ENCODE assay signal across 18 cellular contexts in the genomic region with DNA sequence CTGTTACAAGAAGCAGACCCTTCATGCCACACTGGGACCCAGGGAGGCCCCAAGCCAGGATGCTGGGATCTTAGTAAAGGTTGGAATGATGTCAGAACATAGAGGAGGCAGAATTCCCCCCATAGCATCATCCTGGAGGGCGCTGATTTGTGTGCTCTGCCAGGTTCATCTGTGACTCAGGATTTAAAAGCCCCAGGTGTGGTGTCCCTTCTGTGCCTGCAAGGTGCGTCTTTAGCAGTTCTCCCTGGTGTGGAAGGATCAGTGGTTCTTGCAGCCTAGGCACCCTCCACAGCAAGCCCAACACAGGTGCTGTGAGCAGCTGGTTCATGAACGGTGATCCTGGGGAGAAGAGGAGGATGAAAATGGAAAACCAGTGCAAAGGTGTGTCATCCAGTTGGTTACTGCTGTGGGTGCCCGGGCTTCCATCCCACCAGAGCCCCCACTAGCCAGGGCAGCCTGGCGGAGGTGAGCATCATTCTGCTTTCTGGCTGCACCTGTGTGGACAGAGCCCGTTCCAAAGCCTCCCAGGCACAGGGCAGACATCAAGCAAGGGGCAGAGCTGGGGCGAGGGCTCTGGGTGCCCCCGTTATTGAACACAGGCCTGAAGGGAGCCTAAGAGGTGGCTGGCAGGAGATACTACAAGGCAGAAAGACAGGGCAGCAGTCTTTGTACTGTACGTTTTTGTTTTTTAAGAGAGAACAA. TPM values are rescaled to one million over a fixed set of nuclear protein-coding genes. Genes with fewer than 3 reads are reported as not detected.
DNase-seq lines count a peak whose midpoint lies in the region; TF ChIP-seq lines count a peak whose summit lies in the region.
"Had no signal": no experiment of that assay in that cellular context is flagged by ENCODE, and none has a peak within 500 bp of the region (broad histone marks: within the 10 kb centered on the region; RNA-seq: fewer than 3 reads in every experiment).

No MANE protein-coding gene starts in this region.

- no peak for DNase-seq in activated CD4-positive, alpha-beta T cell treated with anti-CD3 and anti-CD28 coated beads, Interleukin-2, amount 10 ng/mL, durations not matched to agents 7 days and 5 days
- no peak for DNase-seq in activated CD4-positive, alpha-beta T cell treated with anti-CD3 and anti-CD28 coated beads, Interleukin-2, amount 50 U/mL, for 4 hours
- DNase-seq in SW480 (ENCODE audit: low spot score), result no peak
- DNase-seq in GF-D8 (lab: John Stamatoyannopoulos, UW), result no peak
- DNase-seq in NK-92 (lab: John Stamatoyannopoulos, UW; ENCODE audit: unreplicated experiment), result no peak
- DNase-seq: C1 segment of cervical spinal cord; dorsolateral prefrontal cortex; NCI-H1105 treated with DMSO at 0.1 percent for 48 hours; NCI-H510A; psoas muscle; stimulated activated CD4-positive, alpha-beta T cell treated with anti-CD3 and anti-CD28 coated beads, Interleukin-4, amount 100 ng/mL, for 1 hour; WERI-Rb-1 had no signal

- H3K4me1 ChIP-seq in neutrophil (ENCODE audit: control insufficient read depth in 1 of 2, insufficient read depth in 1 of 2, low read depth in 1 of 2, low read length in 1 of 2), result peaks cover 91 to 100% of the 10 kb centered on the region in 2 experiments
- H3K4me1 ChIP-seq: psoas muscle, suprapubic skin had no signal

- peak overlapping the region; percentile 89 for H3K27ac Mint-ChIP-seq in activated CD4-positive, alpha-beta T cell treated with anti-CD3 and anti-CD28 coated beads, Interleukin-2, amount 10 ng/mL, durations not matched to agents 7 days and 5 days
- peak overlapping the region; percentile 73 to 96 (median 77) for H3K27ac Mint-ChIP-seq in IgD-negative memory B cell
- H3K27ac Mint-ChIP-seq in activated naive CD8-positive, alpha-beta T cell, result peak overlapping the region; percentile 95

- no peaks in the 10 kb centered on the region for H3K27me3 ChIP-seq in neutrophil
- H3K27me3 ChIP-seq: suprapubic skin had no signal

- H3K27me3 Mint-ChIP-seq in activated CD4-positive, alpha-beta T cell treated with anti-CD3 and anti-CD28 coated beads, Interleukin-2, amount 10 ng/mL, durations not matched to agents 7 days and 5 days, result no peaks in the 10 kb centered on the region
- H3K27me3 Mint-ChIP-seq in IgD-negative memory B cell, result no peaks in the 10 kb centered on the region
- H3K27me3 Mint-ChIP-seq in activated naive CD8-positive, alpha-beta T cell, result no peaks in the 10 kb centered on the region

- no peak overlapping the region for H3K4me3 ChIP-seq in neutrophil (ENCODE audit: low read depth in 1 of 2, low read length in 1 of 2)
- H3K4me3 ChIP-seq: dorsolateral prefrontal cortex, psoas muscle, skin epidermis, suprapubic skin had no signal

- H3K27ac ChIP-seq in neutrophil, result peak overlapping the region; percentile 88
- H3K27ac ChIP-seq: dorsolateral prefrontal cortex, psoas muscle, suprapubic skin, WERI-Rb-1 had no signal

- peaks cover 95% of the 10 kb centered on the region for H3K4me1 Mint-ChIP-seq in activated CD4-positive, alpha-beta T cell treated with anti-CD3 and anti-CD28 coated beads, Interleukin-2, amount 10 ng/mL, durations not matched to agents 7 days and 5 days
- H3K4me1 Mint-ChIP-seq in IgD-negative memory B cell, result peaks cover 47 to 58% (median 57%) of the 10 kb centered on the region in 3 donors
- H3K4me1 Mint-ChIP-seq in activated naive CD8-positive, alpha-beta T cell (ENCODE audit: low read depth), result peaks cover 96% of the 10 kb centered on the region

- TF ChIP-seq CTCF in neutrophil (IDR thresholded peaks at IDR 0.05), result no peak

- peaks cover 26% of the 10 kb centered on the region for H3K36me3 ChIP-seq in neutrophil
- H3K36me3 ChIP-seq: suprapubic skin, WERI-Rb-1 had no signal

- H3K4me3 Mint-ChIP-seq in activated CD4-positive, alpha-beta T cell treated with anti-CD3 and anti-CD28 coated beads, Interleukin-2, amount 10 ng/mL, durations not matched to agents 7 days and 5 days, result peak overlapping the region; percentile 39
- peak overlapping the region in 2 of 4 donors; percentile 13 to 87 for H3K4me3 Mint-ChIP-seq in IgD-negative memory B cell
- peak overlapping the region; percentile 75 for H3K4me3 Mint-ChIP-seq in activated naive CD8-positive, alpha-beta T cell

- peaks cover 90% of the 10 kb centered on the region for H3K36me3 Mint-ChIP-seq in activated CD4-positive, alpha-beta T cell treated with anti-CD3 and anti-CD28 coated beads, Interleukin-2, amount 10 ng/mL, durations not matched to agents 7 days and 5 days (ENCODE audit: low read depth)
- H3K36me3 Mint-ChIP-seq in IgD-negative memory B cell, result peaks cover 2% of the 10 kb centered on the region
- peaks cover 31% of the 10 kb centered on the region for H3K36me3 Mint-ChIP-seq in activated naive CD8-positive, alpha-beta T cell

- H3K9me3 ChIP-seq in neutrophil, result no peaks in the 10 kb centered on the region
- H3K9me3 ChIP-seq: psoas muscle, suprapubic skin had no signal

- no peaks in the 10 kb centered on the region for H3K9me3 Mint-ChIP-seq in activated CD4-positive, alpha-beta T cell treated with anti-CD3 and anti-CD28 coated beads, Interleukin-2, amount 10 ng/mL, durations not matched to agents 7 days and 5 days
- no peaks in the 10 kb centered on the region for H3K9me3 Mint-ChIP-seq in IgD-negative memory B cell
- H3K9me3 Mint-ChIP-seq in activated naive CD8-positive, alpha-beta T cell (ENCODE audit: low read depth), result no peaks in the 10 kb centered on the region

- CTCF ChIA-PET in activated CD4-positive, alpha-beta T cell treated with anti-CD3 and anti-CD28 coated beads, Interleukin-2, amount 10 ng/mL, durations not matched to agents 7 days and 5 days (lab: Charles Lee), result interaction anchor here (1.2 to 5.2 kb wide), 5 partner anchors 12 to 151 kb away, joined by 3 to 22 read pairs (median 4); no protein-coding TSS in a partner anchor

- POLR2A ChIA-PET in activated CD4-positive, alpha-beta T cell treated with anti-CD3 and anti-CD28 coated beads, Interleukin-2, amount 10 ng/mL, durations not matched to agents 7 days and 5 days (lab: Charles Lee), result no interaction called here

RNA-seq across cellular contexts. Expression of gene IKZF1, which starts 49.5 kb away (rescaled TPM):
- total RNA-seq in activated CD4-positive, alpha-beta T cell treated with anti-CD3 and anti-CD28 coated beads, Interleukin-2, amount 10 ng/mL, durations not matched to agents 7 days and 5 days, result 100 to 1,000 TPM; 379 to 406 TPM
- polyA plus RNA-seq in IgD-negative memory B cell, result 213 TPM
- total RNA-seq: bronchial epithelial cell had no signal
